Comparison of ENCODE assay signal across 11 cellular contexts in genomic region chr4:53914313-53915016, GRCh38.
DNase-seq lines count a peak whose midpoint lies in the region; ATAC-seq, FAIRE-seq and TF ChIP-seq lines count a peak whose summit lies in the region.
"Had no signal": no experiment of that assay in that cellular context is flagged by ENCODE, and none has a peak within 500 bp of the region (broad histone marks: within the 10 kb centered on the region; RNA-seq: fewer than 3 reads in every experiment).

No MANE protein-coding gene starts in this region.

- TF ChIP-seq EP300 in HepG2 (IDR thresholded peaks at IDR 0.05; ENCODE audit: low read depth in 2 of 2, low read length in 2 of 2) = no peak
- no peak for TF ChIP-seq EP300 in HepG2 (CRISPR knock-in tag; IDR thresholded peaks at IDR 0.05; ENCODE audit: borderline replicate concordance)

- no TSS peak for BruUV-seq in HepG2 (replicated peaks; lab: Mats Ljungman, UMichigan)

- H3K9me3 ChIP-seq in T-helper 17 cell (ENCODE audit: control insufficient read depth, low read length, poor library complexity, severe bottlenecking) = no peaks in the 10 kb centered on the region
- no peaks in the 10 kb centered on the region for H3K9me3 ChIP-seq in small intestine (ENCODE audit: control insufficient read depth, low read depth)
- H3K9me3 ChIP-seq in HepG2 (ENCODE audit: low read length) = no peaks in the 10 kb centered on the region

- intact Hi-C loops in HepG2 (cut with micrococcal nuclease; ENCODE audit: unreplicated experiment) = no loop called here
- intact Hi-C loops in activated T-helper 2 cell treated with anti-CD3 and anti-CD28 coated beads, Interferon-gamma antibody, Interleukin-2, Interleukin-4, amounts not matched to agents 10 μg/mL and 5 μg/mL and 100 μg/mL, durations not matched to agents 14 hours and 24 hours and 36 hours (cut with micrococcal nuclease) = no loop called here

- no peak overlapping the region for H3K4me3 ChIP-seq in ACC112 (ENCODE audit: low read depth, low read length)
- no peak overlapping the region for H3K4me3 ChIP-seq in small intestine (ENCODE audit: low read depth in 1 of 2, low read length in 2 of 2)
- H3K4me3 ChIP-seq in HepG2 (replicated peaks in 1 of 3; ENCODE audit: insufficient read depth in 1 of 3, low read depth in 2 of 3, low read length in 3 of 3) = no peak overlapping the region

- peaks cover 42% of the 10 kb centered on the region for H3K4me1 ChIP-seq in ACC112 (ENCODE audit: control insufficient read depth, insufficient read depth, low read length, unreplicated experiment)
- no peaks in the 10 kb centered on the region for H3K4me1 ChIP-seq in small intestine (ENCODE audit: control insufficient read depth in 2 of 2, insufficient read depth in 1 of 2, low read depth in 1 of 2, low read length in 1 of 2)
- H3K4me1 ChIP-seq in HepG2 (ENCODE audit: insufficient read depth, low read length) = no peaks in the 10 kb centered on the region

- H3K79me2 ChIP-seq in ACC112 (ENCODE audit: control insufficient read depth, insufficient read depth, low read length, unreplicated experiment) (no peaks in the 10 kb centered on the region), HepG2 (ENCODE audit: insufficient read depth, low read length) (no peaks in the 10 kb centered on the region)

- H3K4me1 Mint-ChIP-seq in T-helper 17 cell = no peaks in the 10 kb centered on the region
- H3K4me1 Mint-ChIP-seq in activated T-helper 2 cell treated with anti-CD3 and anti-CD28 coated beads, Interferon-gamma antibody, Interleukin-2, Interleukin-4, amounts not matched to agents 10 μg/mL and 5 μg/mL and 100 μg/mL, durations not matched to agents 14 hours and 24 hours and 36 hours (ENCODE audit: low read depth) = peaks cover 12% of the 10 kb centered on the region

- H3K27me3 ChIP-seq in ACC112 (ENCODE audit: insufficient read depth, low read length) = no peaks in the 10 kb centered on the region
- H3K27me3 ChIP-seq in small intestine (ENCODE audit: control insufficient read depth in 2 of 2, insufficient read depth in 2 of 2, low read length in 2 of 2) = no peaks in the 10 kb centered on the region
- no peaks in the 10 kb centered on the region for H3K27me3 ChIP-seq in HepG2 (ENCODE audit: control insufficient read depth in 1 of 2, insufficient read depth in 2 of 2, low read length in 2 of 2)

- TF ChIP-seq POLR2A in HepG2 (IDR thresholded peaks at IDR 0.05; ENCODE audit: insufficient read depth in 1 of 2, low read depth in 2 of 2, low read length in 2 of 2) = no peak

- no peak overlapping the region for H3K9ac ChIP-seq in HepG2 (ENCODE audit: insufficient read depth, low read depth, low read length)

- H3K27ac ChIP-seq in ACC112 (ENCODE audit: low read depth, low read length) = peak overlapping the region; percentile 89
- peak overlapping the region in 1 of 2 donors; percentile 57 for H3K27ac ChIP-seq in small intestine (ENCODE audit: low read depth in 1 of 2, low read length in 1 of 2)
- no peak overlapping the region for H3K27ac ChIP-seq in HepG2 (ENCODE audit: extremely low read length, insufficient read depth, low read length)

- DNase-seq in GM03348 (ENCODE audit: low spot score) (peak; percentile 65), T-helper 17 cell (no peak), hepatic stellate cell (ENCODE audit: low spot score) (peak; percentile 55), small intestine (no peak), HepG2 (ENCODE audit: low spot score) (no peak)
- DNase-seq in activated T-helper 2 cell treated with anti-CD3 and anti-CD28 coated beads, Interferon-gamma antibody, Interleukin-2, Interleukin-4, amounts not matched to agents 10 μg/mL and 5 μg/mL and 100 μg/mL, durations not matched to agents 14 hours and 24 hours and 36 hours (ENCODE audit: low spot score) = no peak
- DNase-seq: activated naive CD4-positive, alpha-beta T cell treated with anti-CD3 and anti-CD28 coated beads, Interleukin-2, amount 50 U/mL, for 16 hours; GF-D8; NCI-H2029 had no signal

- TF ChIP-seq CTCF in HepG2 (CRISPR knock-in tag; IDR thresholded peaks at IDR 0.05) = no peak

- 48 to 60% (median 52%) methylated on average over 4 of the region's 4 CpGs for WGBS in small intestine, 3 donors
- WGBS in HepG2 (ENCODE audit: low lambda C conversion rate) = 13% methylated on average over 4 of the region's 4 CpGs

- H3K36me3 Mint-ChIP-seq in T-helper 17 cell (ENCODE audit: low read depth) = no peaks in the 10 kb centered on the region
- no peaks in the 10 kb centered on the region for H3K36me3 Mint-ChIP-seq in activated T-helper 2 cell treated with anti-CD3 and anti-CD28 coated beads, Interferon-gamma antibody, Interleukin-2, Interleukin-4, amounts not matched to agents 10 μg/mL and 5 μg/mL and 100 μg/mL, durations not matched to agents 14 hours and 24 hours and 36 hours (ENCODE audit: low read depth)

- no peak overlapping the region for H3K4me2 ChIP-seq in HepG2 (ENCODE audit: low read depth, low read length)

- CTCF ChIA-PET in HepG2 (lab: Yijun Ruan, JAX; ENCODE audit: low intra/inter-chr PET ratio, low total read pairs) = no interaction called here

- no peak for FAIRE-seq in small intestine (lab: Jason Lieb, UNC)
- FAIRE-seq in HepG2 (lab: Jason Lieb, UNC) = no peak

- no peaks in the 10 kb centered on the region for H3K36me3 ChIP-seq in ACC112 (ENCODE audit: insufficient read depth, low read length)
- no peaks in the 10 kb centered on the region for H3K36me3 ChIP-seq in small intestine (ENCODE audit: control insufficient read depth in 2 of 2, insufficient read depth in 2 of 2, low read length in 2 of 2)
- H3K36me3 ChIP-seq in HepG2 (replicated peaks in 1 of 2; ENCODE audit: control insufficient read depth in 1 of 2, insufficient read depth in 2 of 2, low read length in 2 of 2) = no peaks in the 10 kb centered on the region

- no peak for TF ChIP-seq RAD21 in HepG2 (CRISPR knock-in tag; IDR thresholded peaks at IDR 0.05)

- no peak overlapping the region for H3K4me3 Mint-ChIP-seq in T-helper 17 cell
- H3K4me3 Mint-ChIP-seq in activated T-helper 2 cell treated with anti-CD3 and anti-CD28 coated beads, Interferon-gamma antibody, Interleukin-2, Interleukin-4, amounts not matched to agents 10 μg/mL and 5 μg/mL and 100 μg/mL, durations not matched to agents 14 hours and 24 hours and 36 hours (ENCODE audit: low read depth) = no peak overlapping the region

- H2AFZ ChIP-seq in ACC112 (ENCODE audit: low read length, unreplicated experiment) = no peak overlapping the region
- H2AFZ ChIP-seq in HepG2 (ENCODE audit: low read length) = no peak overlapping the region

- peak; percentile 37 for ATAC-seq in T-helper 17 cell
- no peak for ATAC-seq in GM18858 (IDR thresholded peaks at IDR 0.05; ENCODE audit: unreplicated experiment)
- no peak for ATAC-seq in HepG2

- H4K20me1 ChIP-seq in HepG2 (ENCODE audit: insufficient read depth, low read length) = no peaks in the 10 kb centered on the region

- in situ Hi-C loops in HepG2 (cut with HindIII; ENCODE audit: extremely low pct_ligation_motif_present, low pct_unique_long_range_greater_than_20kb) = loop anchor here (25.0 kb wide), 1 partner anchor 902 kb away; no protein-coding TSS in a partner anchor

- H3K9me3 Mint-ChIP-seq in activated T-helper 2 cell treated with anti-CD3 and anti-CD28 coated beads, Interferon-gamma antibody, Interleukin-2, Interleukin-4, amounts not matched to agents 10 μg/mL and 5 μg/mL and 100 μg/mL, durations not matched to agents 14 hours and 24 hours and 36 hours = no peaks in the 10 kb centered on the region

- H3K27me3 Mint-ChIP-seq in T-helper 17 cell = peaks cover 46% of the 10 kb centered on the region
- peaks cover 12% of the 10 kb centered on the region for H3K27me3 Mint-ChIP-seq in activated T-helper 2 cell treated with anti-CD3 and anti-CD28 coated beads, Interferon-gamma antibody, Interleukin-2, Interleukin-4, amounts not matched to agents 10 μg/mL and 5 μg/mL and 100 μg/mL, durations not matched to agents 14 hours and 24 hours and 36 hours (ENCODE audit: low read depth)

- H3K27ac Mint-ChIP-seq in T-helper 17 cell = no peak overlapping the region
- no peak overlapping the region for H3K27ac Mint-ChIP-seq in activated T-helper 2 cell treated with anti-CD3 and anti-CD28 coated beads, Interferon-gamma antibody, Interleukin-2, Interleukin-4, amounts not matched to agents 10 μg/mL and 5 μg/mL and 100 μg/mL, durations not matched to agents 14 hours and 24 hours and 36 hours

- POLR2A ChIA-PET in HepG2 (lab: Yijun Ruan, JAX) = no interaction called here

TF ChIP-seq in HepG2, 621 proteins besides CTCF, POLR2A, EP300 and RAD21:
- TF ChIP-seq KLF6 (CRISPR knock-in tag; IDR thresholded peaks at IDR 0.05) (no peak), MLLT10 (CRISPR knock-in tag; IDR thresholded peaks at IDR 0.05) (no peak)

Comparison
In these comparisons a context has a peak if more than half of its experiments do, and no peak if none do; other contexts are left out.
1. DNase-seq: peak in GM03348 (single experiment) and hepatic stellate cell (single experiment); none in T-helper 17 cell (0 of 3), small intestine (single experiment), HepG2 (single experiment) and activated T-helper 2 cell treated with anti-CD3 and anti-CD28 coated beads, Interferon-gamma antibody, Interleukin-2, Interleukin-4, amounts not matched to agents 10 μg/mL and 5 μg/mL and 100 μg/mL, durations not matched to agents 14 hours and 24 hours and 36 hours (single experiment).